28 cellular contexts compared by ENCODE assay signal in genomic region chr17:31105991-31106390, GRCh38.
"Had no signal": no experiment of that assay in that cellular context is flagged by ENCODE, and none has a peak within 500 bp of the region (broad histone marks: within the 10 kb centered on the region; RNA-seq: fewer than 3 reads in every experiment).

No MANE protein-coding gene starts in this region.

- DNase-seq: natural killer cell; occipital lobe; ovary; posterior cingulate gyrus; psoas muscle; right cardiac atrium; spleen; stimulated activated CD4-positive, alpha-beta T cell treated with anti-CD3 and anti-CD28 coated beads, Interleukin-12 subunit alpha, Interleukin-12 subunit beta, amount 100 ng/mL, for 4 hours; stimulated activated CD4-positive, alpha-beta T cell treated with anti-CD3 and anti-CD28 coated beads, Interleukin-1b, Interleukin-23, amount 100 ng/mL, for 48 hours; stimulated activated CD4-positive, alpha-beta T cell treated with anti-CD3 and anti-CD28 coated beads, Interleukin-4, amount 100 ng/mL, for 1 hour; stimulated activated CD4-positive, alpha-beta T cell treated with anti-CD3 and anti-CD28 coated beads, Interleukin-4, amount 100 ng/mL, for 4 hours; stimulated activated CD8-positive, alpha-beta memory T cell treated with anti-CD3 and anti-CD28 coated beads, Interleukin-4, amount 100 ng/mL, for 48 hours; stimulated activated naive CD4-positive, alpha-beta T cell; stimulated activated naive CD8-positive, alpha-beta T cell treated with anti-CD3 and anti-CD28 coated beads, Interleukin-15, amount 100 ng/mL, for 72 hours; stimulated activated naive CD8-positive, alpha-beta T cell treated with anti-CD3 and anti-CD28 coated beads, Interleukin-15, Interleukin-2, amounts not matched to agents 100 U/mL and 50 U/mL, for 24 hours; substantia nigra; testis; tibial artery; transverse colon; upper lobe of right lung; uterus had no signal

- H3K27ac ChIP-seq: neural progenitor cell, ovary, parathyroid adenoma, psoas muscle, skin epidermis, spleen, suprapubic skin, testis, tibial artery, transverse colon, upper lobe of right lung, uterus had no signal

- H2AFZ ChIP-seq: neural progenitor cell, parathyroid adenoma had no signal

- H3K4me1 ChIP-seq: psoas muscle, suprapubic skin, testis, upper lobe of right lung, uterus had no signal

- H3K9me3 ChIP-seq: ovary, psoas muscle, spleen, suprapubic skin, testis, tibial artery, transverse colon, upper lobe of right lung, uterus had no signal

- H3K4me2 ChIP-seq: neural progenitor cell, smooth muscle cell had no signal

- H3K4me3 ChIP-seq: neural progenitor cell, ovary, psoas muscle, skin epidermis, smooth muscle cell, spleen, suprapubic skin, testis, tibial artery, transverse colon, upper lobe of right lung, uterus had no signal

- H3K9ac ChIP-seq: neural progenitor cell, parathyroid adenoma had no signal

- H3K27me3 ChIP-seq: neural progenitor cell, ovary, spleen, suprapubic skin, testis, tibial artery, transverse colon, upper lobe of right lung, uterus had no signal

- H3K36me3 ChIP-seq: neural progenitor cell, ovary, spleen, suprapubic skin, tibial artery, transverse colon, upper lobe of right lung, uterus had no signal

- ATAC-seq: natural killer cell; psoas muscle; right cardiac atrium; sciatic nerve; stimulated activated memory B cell treated with anti-CD40 and anti-IgM and Interleukin-4, amounts not matched to agents 10 μg/mL and 1 μg/mL and 100 μg/mL, for 72 hours; stimulated activated naive CD8-positive, alpha-beta T cell treated with anti-CD3 and anti-CD28 coated beads, Interleukin-15, amount 100 ng/mL, for 72 hours; stimulated activated naive CD8-positive, alpha-beta T cell treated with anti-CD3 and anti-CD28 coated beads, Interleukin-15, Interleukin-2, amounts not matched to agents 100 U/mL and 50 U/mL, for 24 hours; upper lobe of right lung had no signal
